Comparison of ENCODE assay signal across 12 cellular contexts in the genomic region with DNA sequence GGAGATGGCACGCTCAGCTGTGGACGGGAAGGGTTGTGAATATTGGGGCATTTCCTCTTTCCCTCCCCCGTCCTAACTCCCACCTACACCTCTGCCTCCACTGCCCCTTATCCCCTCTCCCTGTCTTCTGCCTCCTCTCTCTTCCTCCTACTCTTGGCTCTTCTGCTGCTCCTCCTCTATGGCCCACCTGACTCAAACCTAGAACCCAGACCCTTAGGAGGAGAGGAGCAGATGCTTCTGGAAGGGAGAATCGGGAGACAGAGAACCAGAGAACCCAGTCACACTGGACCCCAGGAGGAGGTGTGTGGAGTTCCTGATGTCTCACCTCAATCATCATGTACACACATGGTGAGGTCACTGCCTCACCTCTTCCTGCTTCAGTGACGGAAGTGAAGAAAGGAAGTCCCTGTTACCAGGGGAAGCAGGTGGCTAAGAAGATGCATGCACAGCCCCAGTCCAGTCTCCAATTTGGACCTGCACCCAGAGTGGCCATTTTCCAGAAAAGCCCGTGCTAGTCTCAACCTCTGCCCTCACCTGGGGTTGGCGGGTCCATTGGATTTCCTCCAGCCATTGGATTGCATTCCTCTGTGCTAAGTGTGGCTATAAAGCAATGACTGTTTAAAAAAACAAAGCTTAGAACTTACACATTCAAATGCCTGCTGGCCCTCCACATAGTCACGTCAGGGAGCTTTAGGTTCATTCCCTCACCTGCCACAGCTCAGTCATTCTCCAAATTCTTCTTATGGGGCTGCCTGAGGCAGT. TPM values are rescaled to one million over a fixed set of nuclear protein-coding genes. Genes with fewer than 3 reads are reported as not detected.
A peak's percentile ranks its signal among the peaks of the same experiment; 100 is the strongest.
DNase-seq lines count a peak whose midpoint lies in the region; ATAC-seq and TF ChIP-seq lines count a peak whose summit lies in the region.
"Had no signal": no experiment of that assay in that cellular context is flagged by ENCODE, and none has a peak within 500 bp of the region (broad histone marks: within the 10 kb centered on the region; RNA-seq: fewer than 3 reads in every experiment).

No MANE protein-coding gene starts in this region.

- CTCF ChIA-PET in activated naive CD4-positive, alpha-beta T cell treated with anti-CD3 and anti-CD28 coated beads for 36 hours (lab: Charles Lee), result interaction anchor here (1.1 to 1.8 kb wide), 2 partner anchors 10 kb away, joined by 4 read pairs; no protein-coding TSS in a partner anchor

- DNase-seq in DMS53 treated with DMSO at 0.1 percent for 48 hours (lab: John Stamatoyannopoulos, UW; ENCODE audit: unreplicated experiment), result peak; percentile 38
- peak; percentile 21 for DNase-seq in NAMALWA (ENCODE audit: low spot score)
- peak; percentile 64 for DNase-seq in activated naive CD4-positive, alpha-beta T cell treated with anti-CD3 and anti-CD28 coated beads for 36 hours
- no peak for DNase-seq in lower lobe of right lung
- DNase-seq in ecto neural progenitor cell (ENCODE audit: low spot score), result no peak
- no peak for DNase-seq in DMS153 treated with DMSO at 0.1 percent for 48 hours (lab: John Stamatoyannopoulos, UW; ENCODE audit: unreplicated experiment)
- DNase-seq: DMS 273 treated with DMSO at 0.1 percent for 48 hours, NCI-H524 had no signal

- H3K9me3 Mint-ChIP-seq in activated naive CD4-positive, alpha-beta T cell treated with anti-CD3 and anti-CD28 coated beads for 36 hours, result no peaks in the 10 kb centered on the region

- H3K36me3 Mint-ChIP-seq in activated naive CD4-positive, alpha-beta T cell treated with anti-CD3 and anti-CD28 coated beads for 36 hours (ENCODE audit: low read depth), result no peaks in the 10 kb centered on the region

- peaks cover 34% of the 10 kb centered on the region for H3K27me3 ChIP-seq in lower lobe of right lung (ENCODE audit: low read depth)

- no peak overlapping the region for H3K4me3 ChIP-seq in lower lobe of right lung
- H3K4me3 ChIP-seq: dorsolateral prefrontal cortex had no signal

- no peak overlapping the region for H3K4me3 Mint-ChIP-seq in activated naive CD4-positive, alpha-beta T cell treated with anti-CD3 and anti-CD28 coated beads for 36 hours

- no peaks in the 10 kb centered on the region for H3K4me1 ChIP-seq in lower lobe of right lung

- TF ChIP-seq POLR2A in GM18505 (IDR thresholded peaks at IDR 0.05; ENCODE audit: borderline replicate concordance, extremely low read depth, insufficient read depth, insufficient read length), result no peak

- peak overlapping the region; percentile 66 for H3K27ac Mint-ChIP-seq in activated naive CD4-positive, alpha-beta T cell treated with anti-CD3 and anti-CD28 coated beads for 36 hours

- no peaks in the 10 kb centered on the region for H3K36me3 ChIP-seq in lower lobe of right lung

- peaks cover 3% of the 10 kb centered on the region for H3K27me3 Mint-ChIP-seq in activated naive CD4-positive, alpha-beta T cell treated with anti-CD3 and anti-CD28 coated beads for 36 hours (ENCODE audit: low read depth)

- intact Hi-C loops in activated naive CD4-positive, alpha-beta T cell treated with anti-CD3 and anti-CD28 coated beads for 36 hours (cut with micrococcal nuclease), result no loop called here
- intact Hi-C loops in lower lobe of right lung (cut with DNase I), result no loop called here

- peak; percentile 48 to 50 for ATAC-seq in lower lobe of right lung
- no peak for ATAC-seq in HG03432 (IDR thresholded peaks at IDR 0.05; ENCODE audit: unreplicated experiment)
- no peak for ATAC-seq in GM18505 (IDR thresholded peaks at IDR 0.05; ENCODE audit: unreplicated experiment)

- no peak overlapping the region for H3K27ac ChIP-seq in lower lobe of right lung
- H3K27ac ChIP-seq: dorsolateral prefrontal cortex had no signal

- TF ChIP-seq CTCF in lower lobe of right lung (IDR thresholded peaks at IDR 0.05), result no peak

- no peaks in the 10 kb centered on the region for H3K9me3 ChIP-seq in lower lobe of right lung

- H3K4me1 Mint-ChIP-seq in activated naive CD4-positive, alpha-beta T cell treated with anti-CD3 and anti-CD28 coated beads for 36 hours (ENCODE audit: low read depth), result peaks cover 10% of the 10 kb centered on the region

RNA-seq across cellular contexts. Expression of a gene that starts 4.0 kb away (rescaled TPM):
- under 1 TPM; 0.07 to 0.10 TPM for total RNA-seq in activated naive CD4-positive, alpha-beta T cell treated with anti-CD3 and anti-CD28 coated beads for 36 hours
- not detected for total RNA-seq in lower lobe of right lung

RNA-seq across cellular contexts. Expression of a gene that starts 10.7 kb away (rescaled TPM):
- total RNA-seq in activated naive CD4-positive, alpha-beta T cell treated with anti-CD3 and anti-CD28 coated beads for 36 hours, result 1,000 to 10,000 TPM; 3,652 to 3,827 TPM
- total RNA-seq in lower lobe of right lung, result 1,194 TPM

RNA-seq across cellular contexts. Expression of a gene that starts 42.0 kb away (rescaled TPM):
- 10 to 100 TPM; 43.1 to 47.1 TPM for total RNA-seq in activated naive CD4-positive, alpha-beta T cell treated with anti-CD3 and anti-CD28 coated beads for 36 hours
- total RNA-seq in lower lobe of right lung, result 74.1 TPM

RNA-seq across cellular contexts. Expression of a gene that starts 54.0 kb away (rescaled TPM):
- not detected for total RNA-seq in activated naive CD4-positive, alpha-beta T cell treated with anti-CD3 and anti-CD28 coated beads for 36 hours
- not detected for total RNA-seq in lower lobe of right lung
- total RNA-seq: dorsolateral prefrontal cortex, lower leg skin had no signal

Comparison
In these comparisons a context has a peak if more than half of its experiments do, and no peak if none do; other contexts are left out.
1. DNase-seq: peak in DMS53 treated with DMSO at 0.1 percent for 48 hours (single experiment), NAMALWA (single experiment) and activated naive CD4-positive, alpha-beta T cell treated with anti-CD3 and anti-CD28 coated beads for 36 hours (single experiment); none in lower lobe of right lung (single experiment), ecto neural progenitor cell (single experiment) and DMS153 treated with DMSO at 0.1 percent for 48 hours (single experiment).
2. ATAC-seq: peak in lower lobe of right lung (2 of 2); none in HG03432 (single experiment) and GM18505 (single experiment).